ENCODE assay signal across 8 cellular contexts in genomic region chrX:30570505-30570904, GRCh38. TPM values are rescaled to one million over a fixed set of nuclear protein-coding genes. Genes with fewer than 3 reads are reported as not detected.
DNase-seq lines count a peak whose midpoint lies in the region; ATAC-seq, FAIRE-seq and TF ChIP-seq lines count a peak whose summit lies in the region.

No MANE protein-coding gene starts in this region.

- no peaks in the 10 kb centered on the region for H3K79me2 ChIP-seq in K562 (ENCODE audit: control insufficient read depth, insufficient read depth, low read length)

- ATAC-seq in K562 (no peak), GM18861 (IDR thresholded peaks at IDR 0.05; ENCODE audit: unreplicated experiment) (no peak), GM21576 (IDR thresholded peaks at IDR 0.05; ENCODE audit: unreplicated experiment) (no peak), HG02970 (IDR thresholded peaks at IDR 0.05; ENCODE audit: low FRiP score, unreplicated experiment) (no peak)

- FAIRE-seq in K562 (lab: Jason Lieb, UNC): peak; percentile 51

- H3K36me3 ChIP-seq in K562 (ENCODE audit: control insufficient read depth, insufficient read depth, low read length): no peaks in the 10 kb centered on the region

- no peaks in the 10 kb centered on the region; the same call in 1 of the 2 replicates for H3K27me3 Mint-ChIP-seq in HFFc6 (ENCODE audit: insufficient read depth)

- H3K27me3 ChIP-seq in K562 (ENCODE audit: control insufficient read depth in 2 of 2, insufficient read depth in 2 of 2, low read length in 2 of 2): no peaks in the 10 kb centered on the region

- H3K9me3 ChIP-seq in K562 (replicated peaks; ENCODE audit: control insufficient read depth, insufficient read depth, low read depth, low read length): no peaks in the 10 kb centered on the region

- WGBS in K562 (ENCODE audit: insufficient coverage, low coverage, missing lambda C conversion rate): 13% methylated on average over 1 of the region's 1 CpG

- no TSS peak for BruUV-seq in K562 (replicated peaks; lab: Mats Ljungman, UMichigan)

- TF ChIP-seq EP300 in K562 (IDR thresholded peaks at IDR 0.05; ENCODE audit: low read length): no peak

- H3K27ac Mint-ChIP-seq in HFFc6: no peak overlapping the region

- no peak overlapping the region for H3K4me3 ChIP-seq in K562

- CTCF ChIA-PET in K562 (lab: Yijun Ruan, JAX; ENCODE audit: low intra/inter-chr PET ratio): interaction anchor here (2.0 kb wide), 1 partner anchor 142 kb away, joined by 6 read pairs; no protein-coding TSS in a partner anchor

- no peaks in the 10 kb centered on the region for H3K4me1 ChIP-seq in K562 (replicated peaks in 1 of 2; ENCODE audit: control insufficient read depth in 2 of 2, insufficient read depth in 2 of 2, low read length in 2 of 2)

- no peaks in the 10 kb centered on the region for H3K9me3 Mint-ChIP-seq in HFFc6

- H3K4me1 Mint-ChIP-seq in HFFc6 (ENCODE audit: low read depth): peaks cover 10% of the 10 kb centered on the region

- H3K9me1 ChIP-seq in K562 (ENCODE audit: control insufficient read depth, insufficient read depth, low read length): no peaks in the 10 kb centered on the region

- POLR2A ChIA-PET in K562 (lab: Yijun Ruan, JAX): no interaction called here

- peak; percentile 58 for TF ChIP-seq CTCF in C4-2B (conservative IDR thresholded peaks at IDR 0.05)
- peak; percentile 76 for TF ChIP-seq CTCF in HFFc6 (IDR thresholded peaks at IDR 0.05)
- TF ChIP-seq CTCF in K562 (IDR thresholded peaks at IDR 0.05 in 2 of 3, conservative IDR thresholded peaks at IDR 0.05 in 1 of 3; ENCODE audit: insufficient read depth in 2 of 3, low read depth in 1 of 3, low read length in 3 of 3): peak in 1 of 3 experiments; percentile 55; a peak in 3 of 6 replicates

- intact Hi-C loops in K562 (cut with micrococcal nuclease): loop anchor here (1.0 to 2.0 kb wide), 2 partner anchors 48 to 143 kb away; no protein-coding TSS in a partner anchor

- H3K4me2 ChIP-seq in K562 (ENCODE audit: insufficient read depth, low read length): no peak overlapping the region

- DNase-seq in HFFc6 (peak; percentile 0), K562 (ENCODE audit: extremely low read depth in 1 of 4, low spot score in 3 of 4) (peak in 3 of 4 experiments; percentile 17 to 21 (median 18)), lung microvascular endothelial cell (ENCODE audit: low read depth in 2 of 2) (peak; percentile 25 to 51), anterior cingulate cortex (lab: John Stamatoyannopoulos, UW) (no peak)

- in situ Hi-C loops in K562 (cut with MboI): loop anchor here (5.0 kb wide), 1 partner anchor 147 kb away; no protein-coding TSS in a partner anchor

- no peaks in the 10 kb centered on the region for H4K20me1 ChIP-seq in K562 (replicated peaks; ENCODE audit: control insufficient read depth, insufficient read depth, low read length)

- TF ChIP-seq RAD21 in K562 (CRISPR knock-in tag; conservative IDR thresholded peaks at IDR 0.05 in 1 of 2, IDR thresholded peaks at IDR 0.05 in 1 of 2): peak; percentile 39 to 49

- no peaks in the 10 kb centered on the region for H3K36me3 Mint-ChIP-seq in HFFc6 (ENCODE audit: low read depth)

- H3K4me3 Mint-ChIP-seq in HFFc6: no peak overlapping the region

- no peak for TF ChIP-seq POLR2A in K562 (conservative IDR thresholded peaks at IDR 0.05)

- no peak overlapping the region for H3K9ac ChIP-seq in K562 (ENCODE audit: insufficient read depth in 1 of 2, low read depth in 2 of 2, low read length in 2 of 2)

- H3K27ac ChIP-seq in C4-2B (no peak overlapping the region), K562 (ENCODE audit: extremely low read depth, low read depth, low read length) (no peak overlapping the region)

- H2AFZ ChIP-seq in K562 (ENCODE audit: low read depth, low read length): no peak overlapping the region

TF ChIP-seq in K562, 482 proteins besides CTCF, POLR2A, EP300 and RAD21 (continues in another document):
- TF ChIP-seq, protein P1, sequence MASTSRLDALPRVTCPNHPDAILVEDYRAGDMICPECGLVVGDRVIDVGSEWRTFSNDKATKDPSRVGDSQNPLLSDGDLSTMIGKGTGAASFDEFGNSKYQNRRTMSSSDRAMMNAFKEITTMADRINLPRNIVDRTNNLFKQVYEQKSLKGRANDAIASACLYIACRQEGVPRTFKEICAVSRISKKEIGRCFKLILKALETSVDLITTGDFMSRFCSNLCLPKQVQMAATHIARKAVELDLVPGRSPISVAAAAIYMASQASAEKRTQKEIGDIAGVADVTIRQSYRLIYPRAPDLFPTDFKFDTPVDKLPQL (IDR thresholded peaks at IDR 0.05; ENCODE audit: extremely low read depth, insufficient read length): no peak
- TF ChIP-seq, protein P2, sequence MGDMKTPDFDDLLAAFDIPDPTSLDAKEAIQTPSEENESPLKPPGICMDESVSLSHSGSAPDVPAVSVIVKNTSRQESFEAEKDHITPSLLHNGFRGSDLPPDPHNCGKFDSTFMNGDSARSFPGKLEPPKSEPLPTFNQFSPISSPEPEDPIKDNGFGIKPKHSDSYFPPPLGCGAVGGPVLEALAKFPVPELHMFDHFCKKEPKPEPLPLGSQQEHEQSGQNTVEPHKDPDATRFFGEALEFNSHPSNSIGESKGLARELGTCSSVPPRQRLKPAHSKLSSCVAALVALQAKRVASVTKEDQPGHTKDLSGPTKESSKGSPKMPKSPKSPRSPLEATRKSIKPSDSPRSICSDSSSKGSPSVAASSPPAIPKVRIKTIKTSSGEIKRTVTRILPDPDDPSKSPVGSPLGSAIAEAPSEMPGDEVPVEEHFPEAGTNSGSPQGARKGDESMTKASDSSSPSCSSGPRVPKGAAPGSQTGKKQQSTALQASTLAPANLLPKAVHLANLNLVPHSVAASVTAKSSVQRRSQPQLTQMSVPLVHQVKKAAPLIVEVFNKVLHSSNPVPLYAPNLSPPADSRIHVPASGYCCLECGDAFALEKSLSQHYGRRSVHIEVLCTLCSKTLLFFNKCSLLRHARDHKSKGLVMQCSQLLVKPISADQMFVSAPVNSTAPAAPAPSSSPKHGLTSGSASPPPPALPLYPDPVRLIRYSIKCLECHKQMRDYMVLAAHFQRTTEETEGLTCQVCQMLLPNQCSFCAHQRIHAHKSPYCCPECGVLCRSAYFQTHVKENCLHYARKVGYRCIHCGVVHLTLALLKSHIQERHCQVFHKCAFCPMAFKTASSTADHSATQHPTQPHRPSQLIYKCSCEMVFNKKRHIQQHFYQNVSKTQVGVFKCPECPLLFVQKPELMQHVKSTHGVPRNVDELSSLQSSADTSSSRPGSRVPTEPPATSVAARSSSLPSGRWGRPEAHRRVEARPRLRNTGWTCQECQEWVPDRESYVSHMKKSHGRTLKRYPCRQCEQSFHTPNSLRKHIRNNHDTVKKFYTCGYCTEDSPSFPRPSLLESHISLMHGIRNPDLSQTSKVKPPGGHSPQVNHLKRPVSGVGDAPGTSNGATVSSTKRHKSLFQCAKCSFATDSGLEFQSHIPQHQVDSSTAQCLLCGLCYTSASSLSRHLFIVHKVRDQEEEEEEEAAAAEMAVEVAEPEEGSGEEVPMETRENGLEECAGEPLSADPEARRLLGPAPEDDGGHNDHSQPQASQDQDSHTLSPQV (IDR thresholded peaks at IDR 0.05): no peak
- TF ChIP-seq, protein P3, sequence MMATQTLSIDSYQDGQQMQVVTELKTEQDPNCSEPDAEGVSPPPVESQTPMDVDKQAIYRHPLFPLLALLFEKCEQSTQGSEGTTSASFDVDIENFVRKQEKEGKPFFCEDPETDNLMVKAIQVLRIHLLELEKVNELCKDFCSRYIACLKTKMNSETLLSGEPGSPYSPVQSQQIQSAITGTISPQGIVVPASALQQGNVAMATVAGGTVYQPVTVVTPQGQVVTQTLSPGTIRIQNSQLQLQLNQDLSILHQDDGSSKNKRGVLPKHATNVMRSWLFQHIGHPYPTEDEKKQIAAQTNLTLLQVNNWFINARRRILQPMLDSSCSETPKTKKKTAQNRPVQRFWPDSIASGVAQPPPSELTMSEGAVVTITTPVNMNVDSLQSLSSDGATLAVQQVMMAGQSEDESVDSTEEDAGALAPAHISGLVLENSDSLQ (IDR thresholded peaks at IDR 0.05): no peak

RNA-seq across cellular contexts. Expression of gene TASL, which starts 7.1 kb away (rescaled TPM):
- not detected for total RNA-seq in HFFc6 (2021; fragmentation: NEBNext Ultra II Directional; extraction: Animal tissue kit (Norgen Biotek cat#: 25700))
- total RNA-seq in K562 (2011; cell fraction: chromatin; rRNA removed; ENCODE audit: low replicate concordance): not detected in 2 replicates
- not detected in 2 replicates for total RNA-seq in K562 (2011; cell fraction: nucleolus; rRNA removed)
- total RNA-seq in K562 (2011; cell fraction: nucleoplasm; rRNA removed): not detected in 2 replicates
- total RNA-seq in K562 (2014; rRNA removed) (not detected in 2 replicates), K562 (2014; rRNA removed; fragmentation: Illumina TruSeq; extraction: Trizol) (not detected in 2 replicates), K562 (2015; rRNA removed; fragmentation: Illumina TruSeq; extraction: Trizol) (0.07 TPM in 1 of 2 replicates, not detected in the other), K562 (2021) (0.09 TPM in 1 of 2 replicates, not detected in the other), lung microvascular endothelial cell (not detected in 2 replicates)
- polyA plus RNA-seq in K562 (2011; rRNA removed) (not detected in 2 replicates), K562 (2014; fragmentation: Illumina TruSeq; extraction: Trizol) (not detected in 2 replicates), K562 (2014; fragmentation: Nextera tagmentation; extraction: Ambion mirVana) (not detected), K562 (2014; rRNA removed) (not detected in 2 replicates)
- polyA plus RNA-seq in K562 (2011; cell fraction: cytosol; rRNA removed): not detected in 2 replicates
- polyA plus RNA-seq in K562 (2011; cell fraction: nucleus; rRNA removed): not detected in 2 replicates
- polyA plus RNA-seq in K562 (2012): 0.04 TPM in 2 replicates
- polyA minus RNA-seq in K562 (2011; rRNA and poly(A)+ RNA removed): not detected in 2 replicates
- not detected in 2 replicates for polyA minus RNA-seq in K562 (2011; cell fraction: cytosol; rRNA and poly(A)+ RNA removed)
- polyA minus RNA-seq in K562 (2011; cell fraction: nucleus; rRNA and poly(A)+ RNA removed): not detected in 2 replicates

Comparison
In these comparisons a context has a peak if more than half of its experiments do, and no peak if none do; other contexts are left out.
1. DNase-seq: peak in HFFc6 (single experiment), K562 (3 of 4) and lung microvascular endothelial cell (2 of 2); none in anterior cingulate cortex (0 of 58).